Comparison of ENCODE assay signal across 8 cellular contexts in the genomic region with DNA sequence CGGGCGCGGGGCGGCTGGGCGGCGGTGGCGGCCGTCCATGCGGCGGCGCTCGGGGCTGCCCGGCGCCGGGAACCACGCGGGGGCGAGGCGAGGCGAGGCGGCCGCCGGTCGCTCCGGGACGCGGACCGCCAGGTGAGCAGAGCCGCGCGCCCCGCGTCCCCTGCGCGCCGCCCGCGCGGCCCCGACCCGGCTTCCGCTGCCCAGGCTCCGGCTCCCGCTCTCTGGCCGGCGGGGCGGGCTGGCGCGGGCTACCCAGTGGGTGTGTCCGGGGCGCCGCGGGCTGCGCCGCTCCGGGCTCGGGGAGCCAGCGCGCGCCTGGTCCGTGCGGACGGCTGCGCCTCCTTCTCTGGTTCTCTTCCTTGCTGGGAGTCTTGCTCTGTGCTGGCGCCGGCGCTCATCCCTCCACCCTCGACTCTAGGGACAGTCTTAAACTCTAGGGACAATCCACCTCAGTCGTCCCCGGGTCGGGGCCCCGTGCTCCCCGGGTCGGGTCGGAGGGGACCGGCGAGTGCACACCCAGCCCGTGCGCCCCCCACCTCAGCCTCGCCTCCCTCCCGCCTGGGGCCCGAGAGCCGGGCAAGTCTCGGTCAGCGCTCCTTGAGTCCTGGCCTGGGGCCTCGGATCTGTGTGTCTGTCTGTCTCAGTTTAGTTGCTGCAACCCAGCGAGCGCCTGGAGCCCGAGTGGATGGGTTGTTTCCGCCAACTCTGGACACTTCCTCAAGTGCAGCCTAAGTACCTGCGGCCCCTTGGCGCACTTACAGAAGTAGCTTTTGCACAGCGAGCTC. TPM values are rescaled to one million over a fixed set of nuclear protein-coding genes. Genes with fewer than 3 reads are reported as not detected.
DNase-seq lines count a peak whose midpoint lies in the region; ATAC-seq, FAIRE-seq and TF ChIP-seq lines count a peak whose summit lies in the region.

No MANE protein-coding gene starts in this region.

- no peaks in the 10 kb centered on the region for H3K4me1 ChIP-seq in CD8-positive, alpha-beta T cell (ENCODE audit: insufficient read depth, low read length)

- no peak for FAIRE-seq in HTR-8/SVneo (lab: Jason Lieb, UNC)

- no peaks in the 10 kb centered on the region for H3K36me3 Mint-ChIP-seq in CD8-positive, alpha-beta T cell
- no peaks in the 10 kb centered on the region for H3K36me3 Mint-ChIP-seq in activated T-cell treated with anti-CD3 and anti-CD28 coated beads, Interleukin-2, amount 50 U/mL, for 4 hours (ENCODE audit: insufficient read depth)
- no peaks in the 10 kb centered on the region for H3K36me3 Mint-ChIP-seq in progenitor cell of endocrine pancreas (ENCODE audit: insufficient read depth)

- TF ChIP-seq CTCF in CD8-positive, alpha-beta T cell (IDR thresholded peaks at IDR 0.05) = no peak
- TF ChIP-seq CTCF in progenitor cell of endocrine pancreas (IDR thresholded peaks at IDR 0.05; ENCODE audit: unreplicated experiment) = no peak

- H3K36me3 ChIP-seq in CD8-positive, alpha-beta T cell (ENCODE audit: insufficient read depth, low read length) = no peaks in the 10 kb centered on the region

- DNase-seq in CD8-positive, alpha-beta T cell = no peak
- DNase-seq in HTR-8/SVneo (ENCODE audit: insufficient read length, low spot score) (peak; percentile 51), Right ventricle myocardium superior (peak; percentile 68), progenitor cell of endocrine pancreas (ENCODE audit: low spot score, unreplicated experiment) (peak; percentile 42)
- no peak for DNase-seq in activated T-cell treated with anti-CD3 and anti-CD28 coated beads, Interleukin-2, amount 50 U/mL, for 4 hours

- H3K4me3 ChIP-seq in CD8-positive, alpha-beta T cell (ENCODE audit: low read depth, low read length) = no peak overlapping the region

- peaks cover 10% of the 10 kb centered on the region for H3K4me1 Mint-ChIP-seq in CD8-positive, alpha-beta T cell (ENCODE audit: low read depth)
- peaks cover 6% of the 10 kb centered on the region for H3K4me1 Mint-ChIP-seq in activated T-cell treated with anti-CD3 and anti-CD28 coated beads, Interleukin-2, amount 50 U/mL, for 4 hours (ENCODE audit: low read depth)
- peaks cover 16% of the 10 kb centered on the region for H3K4me1 Mint-ChIP-seq in progenitor cell of endocrine pancreas (ENCODE audit: low read depth)

- no peak overlapping the region for H3K27ac ChIP-seq in CD8-positive, alpha-beta T cell (ENCODE audit: low read depth, low read length)

- H3K4me3 Mint-ChIP-seq in CD8-positive, alpha-beta T cell = peak overlapping the region; percentile 64
- peak overlapping the region; percentile 47 for H3K4me3 Mint-ChIP-seq in activated T-cell treated with anti-CD3 and anti-CD28 coated beads, Interleukin-2, amount 50 U/mL, for 4 hours
- peak overlapping the region; percentile 76 for H3K4me3 Mint-ChIP-seq in progenitor cell of endocrine pancreas (ENCODE audit: low read depth)

- POLR2A ChIA-PET in CD8-positive, alpha-beta T cell (lab: Charles Lee) = no interaction called here

- H3K27ac Mint-ChIP-seq in CD8-positive, alpha-beta T cell = no peak overlapping the region
- H3K27ac Mint-ChIP-seq in progenitor cell of endocrine pancreas = no peak overlapping the region

- no peaks in the 10 kb centered on the region for H3K9me3 ChIP-seq in CD8-positive, alpha-beta T cell (ENCODE audit: low read length)

- intact Hi-C loops in CD8-positive, alpha-beta T cell (cut with DNase I, micrococcal nuclease) = no loop called here
- intact Hi-C loops in Right ventricle myocardium superior (cut with DNase I) = loop anchor here (10.0 kb wide), 1 partner anchor 219 kb away; no protein-coding TSS in a partner anchor

- CTCF ChIA-PET in CD8-positive, alpha-beta T cell (lab: Charles Lee) = no interaction called here

- ATAC-seq in CD8-positive, alpha-beta T cell = no peak
- ATAC-seq in GM19452 (IDR thresholded peaks at IDR 0.05; ENCODE audit: unreplicated experiment) (peak; percentile 49), Right ventricle myocardium superior (ENCODE audit: poor library complexity) (peak; percentile 65), HG03442 (IDR thresholded peaks at IDR 0.05; ENCODE audit: unreplicated experiment) (no peak), GM19455 (IDR thresholded peaks at IDR 0.05; ENCODE audit: unreplicated experiment) (no peak)
- ATAC-seq in activated T-cell treated with anti-CD3 and anti-CD28 coated beads, Interleukin-2, amount 50 U/mL, for 4 hours = peak; percentile 39 to 68

- peaks cover 55% of the 10 kb centered on the region for H3K27me3 Mint-ChIP-seq in CD8-positive, alpha-beta T cell (ENCODE audit: low read depth)
- H3K27me3 Mint-ChIP-seq in activated T-cell treated with anti-CD3 and anti-CD28 coated beads, Interleukin-2, amount 50 U/mL, for 4 hours (ENCODE audit: low read depth) = peaks cover 56% of the 10 kb centered on the region
- H3K27me3 Mint-ChIP-seq in progenitor cell of endocrine pancreas = peaks cover 74% of the 10 kb centered on the region

- H3K27me3 ChIP-seq in CD8-positive, alpha-beta T cell (ENCODE audit: insufficient read depth, low read length) = peaks cover 6% of the 10 kb centered on the region

- H3K9me3 Mint-ChIP-seq in CD8-positive, alpha-beta T cell = no peaks in the 10 kb centered on the region
- H3K9me3 Mint-ChIP-seq in activated T-cell treated with anti-CD3 and anti-CD28 coated beads, Interleukin-2, amount 50 U/mL, for 4 hours = no peaks in the 10 kb centered on the region
- no peaks in the 10 kb centered on the region for H3K9me3 Mint-ChIP-seq in progenitor cell of endocrine pancreas (ENCODE audit: low read depth)

RNA-seq across cellular contexts. Expression of a gene that starts 0.5 kb away (rescaled TPM):
- total RNA-seq in CD8-positive, alpha-beta T cell = not detected
- under 1 TPM; 0.08 to 0.16 (median 0.11) TPM for total RNA-seq in activated T-cell treated with anti-CD3 and anti-CD28 coated beads, Interleukin-2, amount 50 U/mL, for 4 hours
- total RNA-seq in Right ventricle myocardium superior (75.6 TPM), progenitor cell of endocrine pancreas (6.7 and 6.8 TPM in 2 replicates)

Comparison
In these comparisons a context has a peak if more than half of its experiments do, and no peak if none do; other contexts are left out.
1. ATAC-seq: peak in GM19452 (single experiment), activated T-cell treated with anti-CD3 and anti-CD28 coated beads, Interleukin-2, amount 50 U/mL, for 4 hours (2 of 2) and Right ventricle myocardium superior (single experiment); none in CD8-positive, alpha-beta T cell (single experiment), HG03442 (single experiment) and GM19455 (single experiment).
2. DNase-seq: peak in HTR-8/SVneo (single experiment), Right ventricle myocardium superior (single experiment) and progenitor cell of endocrine pancreas (single experiment); none in CD8-positive, alpha-beta T cell (0 of 7) and activated T-cell treated with anti-CD3 and anti-CD28 coated beads, Interleukin-2, amount 50 U/mL, for 4 hours (single experiment).
3. Peak in every context shown above with its lines, with median percentiles within 50 percentile points of each other: H3K4me3 Mint-ChIP-seq.